In the genomic region with DNA sequence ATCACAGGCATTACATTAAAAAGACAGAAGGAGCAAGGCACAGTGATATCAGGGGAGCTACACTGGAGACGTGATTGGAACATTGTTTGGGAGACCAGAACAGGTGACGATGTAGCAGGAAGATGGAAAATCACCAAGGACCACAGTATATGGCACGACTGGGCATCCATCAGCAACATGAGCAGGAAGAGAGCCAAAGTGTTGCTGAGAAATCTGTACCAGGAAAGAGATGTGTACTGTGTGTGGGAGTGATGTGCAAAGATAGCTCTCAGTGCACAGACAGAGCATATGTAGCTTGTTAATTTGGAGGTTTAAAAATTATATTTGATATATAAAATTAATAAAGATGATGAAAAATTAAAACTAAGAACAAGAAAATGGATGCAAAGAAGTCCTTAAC, we compare ENCODE assay signal across 24 cellular contexts.
"Had no signal": no experiment of that assay in that cellular context is flagged by ENCODE, and none has a peak within 500 bp of the region (broad histone marks: within the 10 kb centered on the region; RNA-seq: fewer than 3 reads in every experiment).

No MANE protein-coding gene starts in this region.

- H3K9me3 Mint-ChIP-seq: endodermal cell had no signal

- DNase-seq: colonic mucosa; cortex of kidney; effector CD8-positive, alpha-beta T cell; effector memory CD8-positive, alpha-beta T cell; endodermal cell; erythroblast; esophagus squamous epithelium; foreskin keratinocyte; heart left ventricle; hypothalamus; immature natural killer cell; left cardiac atrium; left lung; left ventricle myocardium superior; lower lobe of right lung; mesendoderm; midbrain; mucosa of descending colon; naive B cell had no signal

- ATAC-seq: effector memory CD8-positive, alpha-beta T cell; esophagus mucosa; foreskin keratinocyte; gastroesophageal sphincter; heart left ventricle; left cardiac atrium; left lung; left ventricle myocardium superior; lower lobe of right lung; mucosa of descending colon had no signal

- H3K36me3 ChIP-seq: colonic mucosa, esophagus squamous epithelium, gastroesophageal sphincter, heart left ventricle, left lung, lower lobe of right lung had no signal

- H3K4me1 Mint-ChIP-seq: immature natural killer cell, naive B cell had no signal

- H3K27me3 Mint-ChIP-seq: dendritic cell treated with granulocyte-macrophage colony-stimulating factor and Interleukin-4, amounts not matched to agents 40 ng/mL and 50 ng/mL, for 4 days; effector memory CD8-positive, alpha-beta T cell; naive B cell had no signal

- H3K4me3 ChIP-seq: colonic mucosa, esophagus squamous epithelium, gastroesophageal sphincter, heart left ventricle, hepatocyte, left lung, lower lobe of right lung, mucosa of descending colon had no signal

- H3K4me1 ChIP-seq: colonic mucosa, esophagus squamous epithelium, foreskin keratinocyte, gastroesophageal sphincter, heart left ventricle, left lung, lower lobe of right lung had no signal

- H3K4me2 ChIP-seq: hepatocyte had no signal

- H3K79me2 ChIP-seq: hepatocyte had no signal

- H3K36me3 Mint-ChIP-seq: immature natural killer cell, naive B cell had no signal

- H3K4me3 Mint-ChIP-seq: dendritic cell treated with granulocyte-macrophage colony-stimulating factor and Interleukin-4, amounts not matched to agents 40 ng/mL and 50 ng/mL, for 4 days; effector memory CD8-positive, alpha-beta T cell; endodermal cell; immature natural killer cell; naive B cell had no signal

- H3K27ac ChIP-seq: colonic mucosa, epithelial cell of prostate, esophagus squamous epithelium, foreskin keratinocyte, gastroesophageal sphincter, heart left ventricle, hepatocyte, left lung, lower lobe of right lung had no signal

- H2AFZ ChIP-seq: hepatocyte had no signal

- H3K27ac Mint-ChIP-seq: dendritic cell treated with granulocyte-macrophage colony-stimulating factor and Interleukin-4, amounts not matched to agents 40 ng/mL and 50 ng/mL, for 4 days; effector memory CD8-positive, alpha-beta T cell; endodermal cell; immature natural killer cell; naive B cell had no signal

- H3K9me3 ChIP-seq: colonic mucosa, esophagus squamous epithelium, gastroesophageal sphincter, heart left ventricle, left lung, lower lobe of right lung, mucosa of descending colon had no signal

- H3K27me3 ChIP-seq: colonic mucosa, esophagus squamous epithelium, foreskin keratinocyte, gastroesophageal sphincter, heart left ventricle, hepatocyte, left lung had no signal
